Comparison of ENCODE assay signal across 26 cellular contexts in the genomic region with DNA sequence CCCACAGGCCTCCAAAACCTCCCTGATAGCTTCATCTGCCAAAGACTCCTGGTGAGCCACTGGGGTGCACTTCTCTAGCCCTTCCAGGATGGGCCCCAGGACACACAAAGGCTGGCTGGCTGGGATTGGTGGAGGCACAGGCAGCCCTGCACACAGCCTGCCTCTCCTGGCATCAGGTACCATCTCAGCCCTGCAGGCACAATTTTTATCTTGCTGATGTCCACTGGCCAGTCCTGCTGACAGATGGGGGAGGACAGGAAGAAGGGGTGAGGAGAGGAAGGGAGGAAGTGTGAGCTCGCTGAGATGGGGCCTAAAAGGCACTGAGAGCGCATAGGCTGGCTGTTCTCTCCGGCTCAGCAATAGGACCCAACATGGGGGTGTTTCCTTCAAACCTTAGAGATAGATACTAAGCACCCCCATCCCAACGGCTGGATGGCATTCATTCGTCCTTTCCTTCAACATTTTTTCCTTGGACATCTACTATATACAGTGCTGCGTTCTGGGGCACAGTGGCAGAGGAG.
"Had no signal": no experiment of that assay in that cellular context is flagged by ENCODE, and none has a peak within 500 bp of the region (broad histone marks: within the 10 kb centered on the region; RNA-seq: fewer than 3 reads in every experiment).

No MANE protein-coding gene starts in this region.

- H3K36me3 Mint-ChIP-seq: activated CD4-positive, alpha-beta memory T cell treated with anti-CD3 and anti-CD28 coated beads for 36 hours; activated naive CD4-positive, alpha-beta T cell treated with anti-CD3 and anti-CD28 coated beads, Interleukin-2, amount 10 ng/mL, durations not matched to agents 7 days and 5 days; activated naive CD8-positive, alpha-beta T cell treated with anti-CD3 and anti-CD28 coated beads, Interleukin-2, amount 10 ng/mL, durations not matched to agents 7 days and 5 days; brain; T-cell had no signal

- H3K27ac ChIP-seq: ascending aorta, cardiac muscle cell, esophagus squamous epithelium, left lung, lower lobe of right lung, pancreas, testis, transverse colon had no signal

- H3K27me3 Mint-ChIP-seq: activated CD4-positive, alpha-beta memory T cell treated with anti-CD3 and anti-CD28 coated beads for 36 hours; activated CD4-positive, alpha-beta T cell treated with anti-CD3 and anti-CD28 coated beads, Interleukin-2, amount 10 ng/mL, durations not matched to agents 24 days and 14 days; activated naive CD4-positive, alpha-beta T cell treated with anti-CD3 and anti-CD28 coated beads, Interleukin-2, amount 10 ng/mL, durations not matched to agents 7 days and 5 days; activated naive CD8-positive, alpha-beta T cell treated with anti-CD3 and anti-CD28 coated beads, Interleukin-2, amount 10 ng/mL, durations not matched to agents 7 days and 5 days had no signal

- H3K9me3 Mint-ChIP-seq: activated CD4-positive, alpha-beta memory T cell treated with anti-CD3 and anti-CD28 coated beads for 36 hours; activated CD4-positive, alpha-beta T cell treated with anti-CD3 and anti-CD28 coated beads, Interleukin-2, amount 10 ng/mL, durations not matched to agents 24 days and 14 days; activated naive CD4-positive, alpha-beta T cell treated with anti-CD3 and anti-CD28 coated beads, Interleukin-2, amount 10 ng/mL, durations not matched to agents 7 days and 5 days; activated naive CD8-positive, alpha-beta T cell treated with anti-CD3 and anti-CD28 coated beads, Interleukin-2, amount 10 ng/mL, durations not matched to agents 7 days and 5 days; activated T-cell treated with anti-CD3 and anti-CD28 coated beads, Interleukin-2, amount 50 U/mL, for 24 hours; neural crest cell; T-cell had no signal

- ATAC-seq: left lung, lower lobe of right lung, pancreas, right cardiac atrium, T-cell had no signal

- H3K9me3 ChIP-seq: ascending aorta, esophagus squamous epithelium, left lung, lower lobe of right lung, pancreas, testis, transverse colon had no signal

- DNase-seq: activated CD4-positive, alpha-beta memory T cell treated with anti-CD3 and anti-CD28 coated beads for 36 hours; activated CD4-positive, alpha-beta T cell treated with anti-CD3 and anti-CD28 coated beads, Interleukin-2, amount 10 ng/mL, durations not matched to agents 24 days and 14 days; activated CD4-positive, CD25-positive, alpha-beta regulatory T cell treated with anti-CD3 and anti-CD28 coated beads, Interleukin-2, amount 50 U/mL, for 72 hours; activated CD8-positive, alpha-beta memory T cell treated with anti-CD3 and anti-CD28 coated beads, Interleukin-2, amount 50 U/mL, for 4 hours; activated gamma-delta T cell; activated naive CD4-positive, alpha-beta T cell treated with anti-CD3 and anti-CD28 coated beads, Interleukin-2, amount 10 ng/mL, durations not matched to agents 7 days and 5 days; activated naive CD8-positive, alpha-beta T cell treated with anti-CD3 and anti-CD28 coated beads, Interleukin-2, amount 10 ng/mL, durations not matched to agents 7 days and 5 days; activated T-cell treated with anti-CD3 and anti-CD28 coated beads, Interleukin-2, amount 50 U/mL, for 24 hours; esophagus squamous epithelium; foreskin melanocyte; kidney glomerular epithelial cell; left lung; lower lobe of right lung; mesendoderm; nucleus accumbens; right cardiac atrium; stimulated activated CD4-positive, alpha-beta T cell treated with anti-CD3 and anti-CD28 coated beads, Interleukin-2, amount 100 ng/mL, for 48 hours; stimulated activated naive CD4-positive, alpha-beta T cell treated with Interleukin-2 at 50 U/mL for 16 hours; T-cell; testis; transverse colon had no signal

- H3K27ac Mint-ChIP-seq: activated CD4-positive, alpha-beta memory T cell treated with anti-CD3 and anti-CD28 coated beads for 36 hours; activated CD4-positive, alpha-beta T cell treated with anti-CD3 and anti-CD28 coated beads, Interleukin-2, amount 10 ng/mL, durations not matched to agents 24 days and 14 days; activated naive CD4-positive, alpha-beta T cell treated with anti-CD3 and anti-CD28 coated beads, Interleukin-2, amount 10 ng/mL, durations not matched to agents 7 days and 5 days; activated naive CD8-positive, alpha-beta T cell treated with anti-CD3 and anti-CD28 coated beads, Interleukin-2, amount 10 ng/mL, durations not matched to agents 7 days and 5 days; activated T-cell treated with anti-CD3 and anti-CD28 coated beads, Interleukin-2, amount 50 U/mL, for 24 hours; T-cell had no signal

- H3K27me3 ChIP-seq: ascending aorta, cardiac muscle cell, esophagus squamous epithelium, left lung, testis, transverse colon had no signal

- H3K4me3 Mint-ChIP-seq: activated CD4-positive, alpha-beta memory T cell treated with anti-CD3 and anti-CD28 coated beads for 36 hours; activated CD4-positive, alpha-beta T cell treated with anti-CD3 and anti-CD28 coated beads, Interleukin-2, amount 10 ng/mL, durations not matched to agents 24 days and 14 days; activated naive CD4-positive, alpha-beta T cell treated with anti-CD3 and anti-CD28 coated beads, Interleukin-2, amount 10 ng/mL, durations not matched to agents 7 days and 5 days; activated naive CD8-positive, alpha-beta T cell treated with anti-CD3 and anti-CD28 coated beads, Interleukin-2, amount 10 ng/mL, durations not matched to agents 7 days and 5 days; activated T-cell treated with anti-CD3 and anti-CD28 coated beads, Interleukin-2, amount 50 U/mL, for 24 hours; brain; neural crest cell; T-cell had no signal

- H3K4me3 ChIP-seq: ascending aorta, cardiac muscle cell, esophagus squamous epithelium, left lung, lower lobe of right lung, pancreas, testis, transverse colon had no signal

- H3K4me1 ChIP-seq: esophagus squamous epithelium, left lung, lower lobe of right lung, pancreas, testis, transverse colon had no signal

- H3K4me1 Mint-ChIP-seq: activated CD4-positive, alpha-beta T cell treated with anti-CD3 and anti-CD28 coated beads, Interleukin-2, amount 10 ng/mL, durations not matched to agents 24 days and 14 days; activated naive CD4-positive, alpha-beta T cell treated with anti-CD3 and anti-CD28 coated beads, Interleukin-2, amount 10 ng/mL, durations not matched to agents 7 days and 5 days; activated naive CD8-positive, alpha-beta T cell treated with anti-CD3 and anti-CD28 coated beads, Interleukin-2, amount 10 ng/mL, durations not matched to agents 7 days and 5 days; T-cell had no signal

- H3K36me3 ChIP-seq: ascending aorta, cardiac muscle cell, esophagus squamous epithelium, left lung, lower lobe of right lung, pancreas, transverse colon had no signal
